Comparison of ENCODE assay signal across 8 cellular contexts in genomic region chr17:49031965-49032928, GRCh38. TPM values are rescaled to one million over a fixed set of nuclear protein-coding genes. Genes with fewer than 3 reads are reported as not detected.
A peak's percentile ranks its signal among the peaks of the same experiment; 100 is the strongest.
DNase-seq lines count a peak whose midpoint lies in the region; ATAC-seq and TF ChIP-seq lines count a peak whose summit lies in the region.

No MANE protein-coding gene starts in this region.

- H3K36me3 Mint-ChIP-seq in activated CD8-positive, alpha-beta T cell treated with anti-CD3 and anti-CD28 coated beads, Interleukin-2, amount 10 ng/mL, durations not matched to agents 7 days and 5 days (ENCODE audit: low read depth), result no peaks in the 10 kb centered on the region

- no peak overlapping the region for H3K4me3 ChIP-seq in fibroblast of the aortic adventitia (ENCODE audit: low read depth, low read length)

- peak; percentile 92 for TF ChIP-seq CTCF in fibroblast of the aortic adventitia (IDR thresholded peaks at IDR 0.05; ENCODE audit: insufficient read depth, low read length)

- no peak overlapping the region for H3K4me3 Mint-ChIP-seq in activated CD8-positive, alpha-beta T cell treated with anti-CD3 and anti-CD28 coated beads, Interleukin-2, amount 10 ng/mL, durations not matched to agents 7 days and 5 days

- peaks cover 3% of the 10 kb centered on the region for H3K27me3 Mint-ChIP-seq in activated CD8-positive, alpha-beta T cell treated with anti-CD3 and anti-CD28 coated beads, Interleukin-2, amount 10 ng/mL, durations not matched to agents 7 days and 5 days (ENCODE audit: low read depth)

- no peaks in the 10 kb centered on the region for H3K9me3 Mint-ChIP-seq in activated CD8-positive, alpha-beta T cell treated with anti-CD3 and anti-CD28 coated beads, Interleukin-2, amount 10 ng/mL, durations not matched to agents 7 days and 5 days (ENCODE audit: insufficient read depth)

- CTCF ChIA-PET in activated CD8-positive, alpha-beta T cell treated with anti-CD3 and anti-CD28 coated beads, Interleukin-2, amount 10 ng/mL, durations not matched to agents 7 days and 5 days (lab: Charles Lee), result interaction anchor here (0.6 to 3.3 kb wide), 76 partner anchors 8 to 396 kb away, joined by 3 to 24 read pairs (median 4); partner anchors contain the start of genes ATP5MC1, PRAC2, SNF8 and UBE2Z

- DNase-seq in D341Med (ENCODE audit: low spot score), result peak; percentile 86
- DNase-seq in HS-5 (ENCODE audit: low read depth), result peak; percentile 53
- peak; percentile 53 for DNase-seq in NCI-H748 treated with DMSO at 0.1 percent for 48 hours (lab: John Stamatoyannopoulos, UW)
- DNase-seq in activated CD8-positive, alpha-beta T cell treated with anti-CD3 and anti-CD28 coated beads, Interleukin-2, amount 10 ng/mL, durations not matched to agents 7 days and 5 days, result peak; percentile 64
- DNase-seq in fibroblast of the aortic adventitia (ENCODE audit: low read depth), result peak; percentile 88
- peak; percentile 40 for DNase-seq in non-pigmented ciliary epithelial cell (ENCODE audit: low read depth)

- no peak overlapping the region for H3K27ac Mint-ChIP-seq in activated CD8-positive, alpha-beta T cell treated with anti-CD3 and anti-CD28 coated beads, Interleukin-2, amount 10 ng/mL, durations not matched to agents 7 days and 5 days

- POLR2A ChIA-PET in activated CD8-positive, alpha-beta T cell treated with anti-CD3 and anti-CD28 coated beads, Interleukin-2, amount 10 ng/mL, durations not matched to agents 7 days and 5 days (lab: Charles Lee), result interaction anchor here (0.6 kb wide), 1 partner anchor 13 kb away, joined by 9 read pairs; no protein-coding TSS in a partner anchor

- no peaks in the 10 kb centered on the region for H3K4me1 Mint-ChIP-seq in activated CD8-positive, alpha-beta T cell treated with anti-CD3 and anti-CD28 coated beads, Interleukin-2, amount 10 ng/mL, durations not matched to agents 7 days and 5 days (ENCODE audit: low read depth)

- peak; percentile 82 for ATAC-seq in activated CD8-positive, alpha-beta T cell treated with anti-CD3 and anti-CD28 coated beads, Interleukin-2, amount 10 ng/mL, durations not matched to agents 7 days and 5 days
- ATAC-seq in GM18907 (IDR thresholded peaks at IDR 0.05; ENCODE audit: unreplicated experiment) (no peak), HG02885 (IDR thresholded peaks at IDR 0.05; ENCODE audit: poor library complexity, unreplicated experiment) (no peak)

RNA-seq across cellular contexts. Expression of gene IGF2BP1, which starts 35.1 kb away (rescaled TPM):
- not detected for total RNA-seq in activated CD8-positive, alpha-beta T cell treated with anti-CD3 and anti-CD28 coated beads, Interleukin-2, amount 10 ng/mL, durations not matched to agents 7 days and 5 days
- 0.49 and 5.0 TPM in 2 replicates for total RNA-seq in fibroblast of the aortic adventitia (ENCODE audit: low replicate concordance)
